In the genomic region with DNA sequence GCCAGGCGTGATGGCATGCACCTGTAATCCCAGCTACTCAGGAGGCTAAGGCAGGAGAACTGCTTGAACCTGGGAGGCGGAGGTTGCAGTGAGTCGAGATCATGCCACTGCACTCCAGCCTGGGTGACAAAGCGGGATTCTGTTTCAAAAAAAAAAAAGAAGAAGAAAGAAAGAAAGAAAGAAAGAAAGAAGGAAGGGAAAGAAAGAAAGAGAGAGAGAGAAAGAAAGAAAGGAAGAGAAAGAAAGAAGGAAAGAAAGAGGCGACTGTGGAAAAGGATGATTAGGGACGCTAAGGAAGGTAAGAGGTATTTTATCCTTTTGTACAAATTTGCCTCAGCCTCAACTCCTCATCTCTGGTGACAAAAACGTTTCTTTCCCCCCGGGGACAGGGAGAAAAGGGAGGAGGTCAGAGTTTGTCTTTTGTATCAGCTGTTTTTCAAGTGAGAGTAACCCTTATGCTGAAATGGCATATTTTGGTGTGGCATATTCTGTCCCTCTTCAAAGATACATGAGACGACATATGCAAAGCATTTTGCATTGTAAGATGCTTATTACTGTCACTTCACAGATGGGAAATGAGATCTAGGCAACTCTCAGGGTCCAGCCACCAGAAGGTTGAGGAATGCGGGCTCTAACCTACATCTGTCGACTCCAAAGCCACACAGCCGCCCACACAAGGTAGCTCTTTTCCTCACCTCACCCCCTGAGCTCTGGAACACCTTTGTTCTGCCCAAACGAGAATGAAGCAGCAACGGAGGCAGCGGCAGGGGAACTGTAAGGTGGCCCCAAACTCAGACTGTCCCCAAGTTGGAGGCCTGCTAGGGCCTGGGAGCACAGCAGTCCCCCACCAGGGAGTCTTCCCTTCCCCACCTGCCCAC, we compare ENCODE assay signal across 1 cellular context.
TF ChIP-seq lines count a peak whose summit lies in the region.

No MANE protein-coding gene starts in this region.

TF ChIP-seq in SK-N-SH treated with all-trans-retinoic acid at 6 μM for 48 hours, 23 proteins besides CTCF, POLR2A, EP300 and RAD21 (continued from another document):
- no peak for TF ChIP-seq PATZ1 (CRISPR knock-in tag; IDR thresholded peaks at IDR 0.05; ENCODE audit: borderline replicate concordance)
- TF ChIP-seq RARB (CRISPR knock-in tag; IDR thresholded peaks at IDR 0.05): no peak
- no peak for TF ChIP-seq ISL1 (CRISPR knock-in tag; IDR thresholded peaks at IDR 0.05)
- no peak for TF ChIP-seq ZC3H10 (CRISPR knock-in tag; IDR thresholded peaks at IDR 0.05)
- no peak for TF ChIP-seq CSDC2 (CRISPR knock-in tag; IDR thresholded peaks at IDR 0.05)
- no peak for TF ChIP-seq ARNTL (CRISPR knock-in tag; IDR thresholded peaks at IDR 0.05; ENCODE audit: borderline replicate concordance, low read depth)
- no peak for TF ChIP-seq TCF4 (CRISPR knock-in tag; IDR thresholded peaks at IDR 0.05; ENCODE audit: borderline replicate concordance)
